In genomic region chr21:32276671-32277070, GRCh38 we compare ENCODE assay signal across 23 cellular contexts. TPM values are rescaled to one million over a fixed set of nuclear protein-coding genes. Genes with fewer than 3 reads are reported as not detected.
DNase-seq lines count a peak whose midpoint lies in the region; ATAC-seq and TF ChIP-seq lines count a peak whose summit lies in the region.
"Had no signal": no experiment of that assay in that cellular context is flagged by ENCODE, and none has a peak within 500 bp of the region (broad histone marks: within the 10 kb centered on the region; RNA-seq: fewer than 3 reads in every experiment).

No MANE protein-coding gene starts in this region.

- ATAC-seq in activated naive CD8-positive, alpha-beta T cell treated with anti-CD3 and anti-CD28 coated beads, Interleukin-2, amount 50 U/mL, for 24 hours = no peak
- ATAC-seq in left ventricle myocardium superior = no peak
- ATAC-seq: CD8-positive, alpha-beta T cell; HCT116; PC-3 had no signal

- intact Hi-C loops in esophagus muscularis mucosa (cut with DNase I) (loop anchor here (10.0 kb wide), 1 partner anchor 612 kb away; no protein-coding TSS in a partner anchor), left ventricle myocardium superior (cut with micrococcal nuclease) (no loop called here)

- H3K4me2 ChIP-seq in Loucy (ENCODE audit: low read depth, low read length, poor library complexity, severe bottlenecking) = peak overlapping the region; percentile 76

- TF ChIP-seq EP300 in esophagus muscularis mucosa (IDR thresholded peaks at IDR 0.05) = no peak

- peak overlapping the region; percentile 30 for H3K4me3 Mint-ChIP-seq in activated naive CD8-positive, alpha-beta T cell
- no peak overlapping the region for H3K4me3 Mint-ChIP-seq in activated naive CD8-positive, alpha-beta T cell treated with anti-CD3 and anti-CD28 coated beads, Interleukin-2, amount 50 U/mL, for 24 hours
- H3K4me3 Mint-ChIP-seq: CD8-positive, alpha-beta T cell had no signal

- no peak for TF ChIP-seq POLR2A in esophagus muscularis mucosa (IDR thresholded peaks at IDR 0.05; ENCODE audit: low read depth)

- TF ChIP-seq CTCF in Loucy (conservative IDR thresholded peaks at IDR 0.05; ENCODE audit: low read length) (no peak), esophagus muscularis mucosa (IDR thresholded peaks at IDR 0.05) (no peak), GM20000 (IDR thresholded peaks at IDR 0.05; ENCODE audit: extremely low read depth, missing control alignments) (no peak)

- H3K27ac ChIP-seq in esophagus muscularis mucosa (replicated peaks in 1 of 4) = no peak overlapping the region
- H3K27ac ChIP-seq: BLaER1, HL-60, SJSA1 had no signal

- no peak overlapping the region for H3K9ac ChIP-seq in Loucy (ENCODE audit: low read depth, low read length, poor library complexity, severe bottlenecking)

- H3K4me3 ChIP-seq in Loucy (ENCODE audit: low read length, poor library complexity, severe bottlenecking) (peak overlapping the region; percentile 18), esophagus muscularis mucosa (no peak overlapping the region)
- H3K4me3 ChIP-seq: BLaER1, SJSA1 had no signal

- no peaks in the 10 kb centered on the region for H3F3A ChIP-seq in Loucy (ENCODE audit: low read depth)

- peaks cover 19% of the 10 kb centered on the region for H3K4me1 ChIP-seq in Loucy (ENCODE audit: insufficient read depth, low read length, poor library complexity, severe bottlenecking)
- H3K4me1 ChIP-seq in esophagus muscularis mucosa = peaks cover 16 to 24% (median 22%) of the 10 kb centered on the region in 4 donors

- H3K9me3 ChIP-seq in Loucy (ENCODE audit: insufficient read depth, low read depth, low read length) = no peaks in the 10 kb centered on the region
- no peaks in the 10 kb centered on the region for H3K9me3 ChIP-seq in esophagus muscularis mucosa
- H3K9me3 ChIP-seq: BLaER1, SJSA1 had no signal

- 97% methylated on average over 4 of the region's 4 CpGs for WGBS in esophagus muscularis mucosa

- no peak overlapping the region for H2AFZ ChIP-seq in Loucy (ENCODE audit: low read length)

- no peaks in the 10 kb centered on the region for H3K27me3 ChIP-seq in Loucy (ENCODE audit: insufficient read depth, low read length, poor library complexity, severe bottlenecking)
- no peaks in the 10 kb centered on the region for H3K27me3 ChIP-seq in esophagus muscularis mucosa
- H3K27me3 ChIP-seq: BLaER1, SJSA1 had no signal

- no peaks in the 10 kb centered on the region for H3K9me2 ChIP-seq in Loucy (replicated peaks; ENCODE audit: low read depth, low read length)

- H3K36me3 Mint-ChIP-seq in activated naive CD8-positive, alpha-beta T cell = no peaks in the 10 kb centered on the region
- peaks cover 19% of the 10 kb centered on the region for H3K36me3 Mint-ChIP-seq in activated naive CD8-positive, alpha-beta T cell treated with anti-CD3 and anti-CD28 coated beads, Interleukin-2, amount 50 U/mL, for 24 hours (ENCODE audit: low read depth)

- no peak overlapping the region for H3K27ac Mint-ChIP-seq in activated naive CD8-positive, alpha-beta T cell
- H3K27ac Mint-ChIP-seq in activated naive CD8-positive, alpha-beta T cell treated with anti-CD3 and anti-CD28 coated beads, Interleukin-2, amount 50 U/mL, for 24 hours = no peak overlapping the region
- H3K27ac Mint-ChIP-seq: CD8-positive, alpha-beta T cell had no signal

- H3K27me3 Mint-ChIP-seq in activated naive CD8-positive, alpha-beta T cell = no peaks in the 10 kb centered on the region
- H3K27me3 Mint-ChIP-seq in activated naive CD8-positive, alpha-beta T cell treated with anti-CD3 and anti-CD28 coated beads, Interleukin-2, amount 50 U/mL, for 24 hours = peaks cover 3% of the 10 kb centered on the region

- no peaks in the 10 kb centered on the region for H4K20me1 ChIP-seq in Loucy (ENCODE audit: insufficient read depth, low read length, poor library complexity, severe bottlenecking)

- peaks cover 8% of the 10 kb centered on the region; the same call in 1 of the 2 replicates for H3K36me3 ChIP-seq in Loucy (ENCODE audit: insufficient read depth, low read length)
- H3K36me3 ChIP-seq in esophagus muscularis mucosa = peaks cover 0 to 19% (median 9%) of the 10 kb centered on the region in 4 donors

- peaks cover 28% of the 10 kb centered on the region for H3K4me1 Mint-ChIP-seq in activated naive CD8-positive, alpha-beta T cell (ENCODE audit: low read depth)
- peaks cover 29% of the 10 kb centered on the region for H3K4me1 Mint-ChIP-seq in activated naive CD8-positive, alpha-beta T cell treated with anti-CD3 and anti-CD28 coated beads, Interleukin-2, amount 50 U/mL, for 24 hours

- H3K79me2 ChIP-seq in Loucy (ENCODE audit: insufficient read depth, low read length) = peaks cover 35% of the 10 kb centered on the region

- DNase-seq in activated naive CD8-positive, alpha-beta T cell treated with anti-CD3 and anti-CD28 coated beads, Interleukin-2, amount 50 U/mL, for 24 hours = no peak
- DNase-seq in esophagus muscularis mucosa (ENCODE audit: extremely low spot score) (peak; percentile 17), amniotic stem cell (lab: John Stamatoyannopoulos, UW) (no peak), GM20000 (ENCODE audit: low spot score) (no peak), left ventricle myocardium superior (no peak)
- DNase-seq: CD8-positive, alpha-beta T cell; NCI-H1092 treated with DMSO at 0.1 percent for 48 hours; NCI-H1436; NCI-H187; NCI-H2081 treated with DMSO at 0.1 percent for 48 hours; NCI-H2171 treated with DMSO at 0.1 percent for 48 hours; NCI-H345; NCI-H510A treated with DMSO at 0.1 percent for 48 hours; PC-3; Right ventricle myocardium superior had no signal

- no peaks in the 10 kb centered on the region for H3K9me3 Mint-ChIP-seq in activated naive CD8-positive, alpha-beta T cell (ENCODE audit: low read depth)
- H3K9me3 Mint-ChIP-seq in activated naive CD8-positive, alpha-beta T cell treated with anti-CD3 and anti-CD28 coated beads, Interleukin-2, amount 50 U/mL, for 24 hours = no peaks in the 10 kb centered on the region
- H3K9me3 Mint-ChIP-seq: CD8-positive, alpha-beta T cell had no signal

RNA-seq across cellular contexts. Expression of gene MIS18A, which starts 2.2 kb away (rescaled TPM):
- 1 to 10 TPM; 3.0 to 4.6 (median 3.2) TPM for total RNA-seq in esophagus muscularis mucosa
- 2.6 TPM for total RNA-seq in left ventricle myocardium superior

RNA-seq across cellular contexts. Expression of gene MRAP, which starts 22.0 kb away (rescaled TPM):
- not detected for total RNA-seq in esophagus muscularis mucosa
- 0.37 TPM for total RNA-seq in left ventricle myocardium superior
- total RNA-seq: CD8-positive, alpha-beta T cell; H4; PC-3; RPMI7951; SJSA1 had no signal
